Comparison of ENCODE assay signal across 1 cellular context in genomic region chr9:89458768-89459496, GRCh38.
TF ChIP-seq lines count a peak whose summit lies in the region.

No MANE protein-coding gene starts in this region.

TF ChIP-seq in GM12891, 5 proteins besides CTCF, POLR2A, EP300 and RAD21 (continued from another document):
- TF ChIP-seq POLR2AphosphoS5 (IDR thresholded peaks at IDR 0.05; ENCODE audit: low read depth, low read length) (no peak), TAF1 (IDR thresholded peaks at IDR 0.05; ENCODE audit: low read depth, low read length) (no peak)
